In the genomic region with DNA sequence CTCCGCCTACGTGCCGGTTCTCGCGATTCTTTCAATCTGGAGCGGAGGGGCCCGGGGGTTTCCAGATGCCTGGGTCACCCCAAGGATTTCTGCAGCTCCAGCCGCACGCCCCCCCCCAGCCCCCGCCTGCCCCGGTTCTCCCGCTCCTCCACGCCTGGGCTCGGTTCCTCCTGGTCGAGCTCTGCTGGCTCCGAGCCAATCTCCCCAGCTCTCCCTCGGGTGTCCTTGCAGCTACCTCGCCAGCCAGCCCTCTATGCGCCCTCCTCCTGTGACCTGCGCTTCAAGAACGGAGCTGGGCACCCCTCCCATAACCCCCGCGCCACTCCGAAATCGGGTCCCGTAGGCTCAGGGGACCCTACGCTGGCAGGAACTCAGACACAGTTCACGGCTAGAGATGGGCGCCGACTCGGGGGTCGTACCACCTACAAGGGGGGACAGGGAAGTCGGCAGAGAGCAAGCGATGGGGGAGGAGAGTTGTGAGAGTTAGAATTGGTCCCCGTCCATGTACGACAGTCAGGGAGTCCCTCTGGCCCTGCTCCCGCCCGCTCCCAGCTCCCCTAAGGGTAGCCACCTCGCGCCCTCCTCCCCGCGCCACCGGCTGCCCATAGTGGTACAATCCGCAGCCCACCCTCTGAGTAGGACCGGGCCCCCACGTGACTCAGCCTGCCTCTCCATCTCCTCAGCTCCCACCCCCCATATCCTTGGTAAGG, we compare ENCODE assay signal across 9 cellular contexts. TPM values are rescaled to one million over a fixed set of nuclear protein-coding genes. Genes with fewer than 3 reads are reported as not detected.
DNase-seq lines count a peak whose midpoint lies in the region; ATAC-seq and TF ChIP-seq lines count a peak whose summit lies in the region.
"Had no signal": no experiment of that assay in that cellular context is flagged by ENCODE, and none has a peak within 500 bp of the region (broad histone marks: within the 10 kb centered on the region; RNA-seq: fewer than 3 reads in every experiment).

No MANE protein-coding gene starts in this region.

- H3K4me1 ChIP-seq in CD8-positive, alpha-beta T cell (ENCODE audit: insufficient read depth, low read length) = peaks cover 54% of the 10 kb centered on the region

- H2AFZ ChIP-seq in neural cell (ENCODE audit: low read depth, low read length) = peak overlapping the region; percentile 47

- peaks cover 40% of the 10 kb centered on the region for H3K27me3 Mint-ChIP-seq in CD8-positive, alpha-beta T cell (ENCODE audit: low read depth)
- peaks cover 17% of the 10 kb centered on the region for H3K27me3 Mint-ChIP-seq in activated CD4-positive, alpha-beta T cell treated with anti-CD3 and anti-CD28 coated beads, Interleukin-2, amount 10 ng/mL, durations not matched to agents 24 days and 14 days

- no peaks in the 10 kb centered on the region for H3K79me2 ChIP-seq in neural cell (replicated peaks; ENCODE audit: insufficient read depth, low read length)

- CTCF ChIA-PET in CD8-positive, alpha-beta T cell (lab: Charles Lee) = interaction anchor here (0.5 to 8.2 kb wide), 7 partner anchors 8 to 126 kb away, joined by 3 to 120 read pairs (median 3); partner anchors contain the start of genes KCTD11 and TMEM95

- POLR2A ChIA-PET in CD8-positive, alpha-beta T cell (lab: Charles Lee) = interaction anchor here (0.6 to 3.4 kb wide), 5 partner anchors 15 to 143 kb away, joined by 3 to 14 read pairs (median 3); partner anchors contain the start of genes MPDU1, POLR2A and ZBTB4

- TF ChIP-seq POLR2A in erythroblast (IDR thresholded peaks at IDR 0.05; ENCODE audit: low read length) = no peak

- peak in 3 of 7 experiments; percentile 35 to 54 (median 40) for DNase-seq in CD8-positive, alpha-beta T cell
- peak; percentile 86 for DNase-seq in activated CD4-positive, alpha-beta T cell treated with anti-CD3 and anti-CD28 coated beads, Interleukin-2, amount 10 ng/mL, durations not matched to agents 24 days and 14 days
- peak; percentile 47 to 60 for DNase-seq in erythroblast (lab: John Stamatoyannopoulos, UW)
- no peak for DNase-seq in GDM1 (lab: John Stamatoyannopoulos, UW)
- no peak for DNase-seq in superior temporal gyrus (ENCODE audit: extremely low spot score)

- no peak for ATAC-seq in CD8-positive, alpha-beta T cell
- no peak for ATAC-seq in GM18519 (IDR thresholded peaks at IDR 0.05; ENCODE audit: low FRiP score, unreplicated experiment)

- peak overlapping the region; percentile 80 for H3K4me3 Mint-ChIP-seq in CD8-positive, alpha-beta T cell
- peak overlapping the region; percentile 90 for H3K4me3 Mint-ChIP-seq in activated CD4-positive, alpha-beta T cell treated with anti-CD3 and anti-CD28 coated beads, Interleukin-2, amount 10 ng/mL, durations not matched to agents 24 days and 14 days

- no peaks in the 10 kb centered on the region for H3K9me2 ChIP-seq in neural cell (ENCODE audit: insufficient read depth, low read length)

- peaks cover 47% of the 10 kb centered on the region for H3K4me1 Mint-ChIP-seq in CD8-positive, alpha-beta T cell (ENCODE audit: low read depth)
- peaks cover 44% of the 10 kb centered on the region for H3K4me1 Mint-ChIP-seq in activated CD4-positive, alpha-beta T cell treated with anti-CD3 and anti-CD28 coated beads, Interleukin-2, amount 10 ng/mL, durations not matched to agents 24 days and 14 days

- no peaks in the 10 kb centered on the region for H3K36me3 ChIP-seq in CD8-positive, alpha-beta T cell (ENCODE audit: insufficient read depth, low read length)
- no peaks in the 10 kb centered on the region for H3K36me3 ChIP-seq in neural cell (ENCODE audit: insufficient read depth, low read length)

- H3F3A ChIP-seq in neural cell (ENCODE audit: insufficient read depth, low read length, poor library complexity, severe bottlenecking) = peaks cover 4% of the 10 kb centered on the region

- no peak overlapping the region for H3K27ac ChIP-seq in CD8-positive, alpha-beta T cell (ENCODE audit: low read depth, low read length)
- peak overlapping the region; percentile 99 for H3K27ac ChIP-seq in neural cell (ENCODE audit: low read length)

- no peak overlapping the region for H3K27ac Mint-ChIP-seq in CD8-positive, alpha-beta T cell
- peak overlapping the region; percentile 81 for H3K27ac Mint-ChIP-seq in activated CD4-positive, alpha-beta T cell treated with anti-CD3 and anti-CD28 coated beads, Interleukin-2, amount 10 ng/mL, durations not matched to agents 24 days and 14 days

- TF ChIP-seq EP300 in Ishikawa (IDR thresholded peaks at IDR 0.05; ENCODE audit: borderline replicate concordance) = no peak
- TF ChIP-seq EP300 in neural cell (conservative IDR thresholded peaks at IDR 0.05; ENCODE audit: poor library complexity, severe bottlenecking) = peak; percentile 30

- no peaks in the 10 kb centered on the region for H3K36me3 Mint-ChIP-seq in CD8-positive, alpha-beta T cell
- H3K36me3 Mint-ChIP-seq in activated CD4-positive, alpha-beta T cell treated with anti-CD3 and anti-CD28 coated beads, Interleukin-2, amount 10 ng/mL, durations not matched to agents 24 days and 14 days (ENCODE audit: low read depth) = peaks cover 34% of the 10 kb centered on the region

- no peaks in the 10 kb centered on the region for H3K9me3 ChIP-seq in CD8-positive, alpha-beta T cell (ENCODE audit: low read length)
- H3K9me3 ChIP-seq in neural cell (ENCODE audit: low read length) = no peaks in the 10 kb centered on the region

- peak overlapping the region; percentile 97 for H3K9ac ChIP-seq in neural cell (ENCODE audit: low read length)

- TF ChIP-seq RAD21 in Ishikawa (IDR thresholded peaks at IDR 0.05; ENCODE audit: low read depth) (no peak), neural cell (conservative IDR thresholded peaks at IDR 0.05) (no peak)

- peaks cover 13% of the 10 kb centered on the region for H3K27me3 ChIP-seq in CD8-positive, alpha-beta T cell (ENCODE audit: insufficient read depth, low read length)
- H3K27me3 ChIP-seq in neural cell (ENCODE audit: insufficient read depth, low read depth, low read length) = peaks cover 40% of the 10 kb centered on the region

- peak overlapping the region; percentile 44 for H3K4me3 ChIP-seq in CD8-positive, alpha-beta T cell (ENCODE audit: low read depth, low read length)
- H3K4me3 ChIP-seq in neural cell (ENCODE audit: low read length) = peak overlapping the region; percentile 85

- TF ChIP-seq CTCF in CD8-positive, alpha-beta T cell (IDR thresholded peaks at IDR 0.05) = no peak
- no peak for TF ChIP-seq CTCF in neural cell (IDR thresholded peaks at IDR 0.05; ENCODE audit: poor library complexity, severe bottlenecking)

- intact Hi-C loops in CD8-positive, alpha-beta T cell (cut with DNase I, micrococcal nuclease) = no loop called here
- intact Hi-C loops in activated CD4-positive, alpha-beta T cell treated with anti-CD3 and anti-CD28 coated beads, Interleukin-2, amount 10 ng/mL, durations not matched to agents 24 days and 14 days (cut with micrococcal nuclease) = no loop called here

- H3K9me3 Mint-ChIP-seq in CD8-positive, alpha-beta T cell = no peaks in the 10 kb centered on the region
- no peaks in the 10 kb centered on the region for H3K9me3 Mint-ChIP-seq in activated CD4-positive, alpha-beta T cell treated with anti-CD3 and anti-CD28 coated beads, Interleukin-2, amount 10 ng/mL, durations not matched to agents 24 days and 14 days

- H3K4me2 ChIP-seq in neural cell (ENCODE audit: low read length) = peak overlapping the region; percentile 89

- no peaks in the 10 kb centered on the region for H4K20me1 ChIP-seq in neural cell (ENCODE audit: insufficient read depth)

TF ChIP-seq in Ishikawa, 13 proteins besides CTCF, POLR2A, EP300 and RAD21 (continues in another document):
- TF ChIP-seq, protein P1, sequence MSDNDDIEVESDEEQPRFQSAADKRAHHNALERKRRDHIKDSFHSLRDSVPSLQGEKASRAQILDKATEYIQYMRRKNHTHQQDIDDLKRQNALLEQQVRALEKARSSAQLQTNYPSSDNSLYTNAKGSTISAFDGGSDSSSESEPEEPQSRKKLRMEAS (IDR thresholded peaks at IDR 0.05) = no peak
- no peak for TF ChIP-seq TAF1 (IDR thresholded peaks at IDR 0.05; ENCODE audit: low read depth)
- peak; percentile 82 for TF ChIP-seq NFIC (IDR thresholded peaks at IDR 0.05)
- TF ChIP-seq YY1 (IDR thresholded peaks at IDR 0.05; ENCODE audit: low read depth) = no peak
- TF ChIP-seq FOXM1 (IDR thresholded peaks at IDR 0.05; ENCODE audit: borderline replicate concordance, low read depth) = no peak

RNA-seq across cellular contexts. Expression of gene FGF11, which starts 1.0 kb away (rescaled TPM):
- total RNA-seq in CD8-positive, alpha-beta T cell = 1 to 10 TPM; 1.7 TPM
- total RNA-seq in activated CD4-positive, alpha-beta T cell treated with anti-CD3 and anti-CD28 coated beads, Interleukin-2, amount 10 ng/mL, durations not matched to agents 24 days and 14 days = 9.4 and 9.5 TPM in 2 replicates
- polyA plus RNA-seq in neural cell = 15.8 and 16.4 TPM in 2 replicates
- 16.1 and 16.8 TPM in 2 replicates for polyA minus RNA-seq in neural cell

RNA-seq across cellular contexts. Expression of gene CHRNB1, which starts 4.6 kb away (rescaled TPM):
- total RNA-seq in CD8-positive, alpha-beta T cell = 1 to 10 TPM; 3.0 to 4.5 TPM
- 6.1 and 7.2 TPM in 2 replicates for total RNA-seq in activated CD4-positive, alpha-beta T cell treated with anti-CD3 and anti-CD28 coated beads, Interleukin-2, amount 10 ng/mL, durations not matched to agents 24 days and 14 days
- 17.9 and 18.2 TPM in 2 replicates for polyA plus RNA-seq in neural cell
- 8.8 and 10.3 TPM in 2 replicates for polyA minus RNA-seq in neural cell

RNA-seq across cellular contexts. Expression of gene TMEM102, which starts 5.0 kb away (rescaled TPM):
- 10 to 100 TPM; 13.2 to 15.3 TPM for total RNA-seq in CD8-positive, alpha-beta T cell
- total RNA-seq in activated CD4-positive, alpha-beta T cell treated with anti-CD3 and anti-CD28 coated beads, Interleukin-2, amount 10 ng/mL, durations not matched to agents 24 days and 14 days = 12.8 and 12.9 TPM in 2 replicates
- 0.14 TPM in 1 of 2 replicates, not detected in the other for polyA plus RNA-seq in neural cell
- polyA minus RNA-seq in neural cell = 0.24 TPM in 1 of 2 replicates, not detected in the other

RNA-seq across cellular contexts. Expression of gene SPEM3, which starts 11.6 kb away (rescaled TPM):
- not detected for total RNA-seq in CD8-positive, alpha-beta T cell
- total RNA-seq in activated CD4-positive, alpha-beta T cell treated with anti-CD3 and anti-CD28 coated beads, Interleukin-2, amount 10 ng/mL, durations not matched to agents 24 days and 14 days = not detected in 2 replicates
- not detected in 2 replicates for polyA plus RNA-seq in neural cell
- polyA minus RNA-seq in neural cell = not detected in 2 replicates

RNA-seq across cellular contexts. Expression of gene SPEM2, which starts 14.9 kb away (rescaled TPM):
- total RNA-seq in CD8-positive, alpha-beta T cell = not detected
- not detected in 2 replicates for total RNA-seq in activated CD4-positive, alpha-beta T cell treated with anti-CD3 and anti-CD28 coated beads, Interleukin-2, amount 10 ng/mL, durations not matched to agents 24 days and 14 days
- not detected in 2 replicates for polyA plus RNA-seq in neural cell
- polyA minus RNA-seq in neural cell = not detected in 2 replicates
- total RNA-seq: mononuclear cell had no signal

Comparison
In these comparisons a context has a peak if more than half of its experiments do, and no peak if none do; other contexts are left out.
1. DNase-seq: peak in activated CD4-positive, alpha-beta T cell treated with anti-CD3 and anti-CD28 coated beads, Interleukin-2, amount 10 ng/mL, durations not matched to agents 24 days and 14 days (single experiment) and erythroblast (2 of 2); none in GDM1 (single experiment) and superior temporal gyrus (single experiment).